Comparison of ENCODE assay signal across 9 cellular contexts in the genomic region with DNA sequence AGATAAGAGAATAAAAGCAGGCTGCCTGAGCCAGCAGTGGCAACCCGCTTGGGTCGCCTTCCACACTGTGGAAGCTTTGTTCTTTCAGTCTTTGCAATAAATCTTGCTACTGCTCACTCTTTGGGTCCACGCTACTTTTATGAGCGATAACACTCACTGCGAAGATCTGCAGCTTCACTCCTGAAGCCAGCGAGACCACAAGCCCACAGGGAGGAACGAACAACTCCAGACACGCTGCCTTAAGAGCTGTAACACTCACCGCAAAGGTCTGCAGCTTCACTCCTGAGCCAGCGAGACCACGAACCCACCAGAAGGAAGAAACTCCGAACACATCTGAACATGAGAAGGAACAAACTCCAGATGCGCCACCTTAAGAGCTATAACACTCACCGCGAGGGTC. TPM values are rescaled to one million over a fixed set of nuclear protein-coding genes. Genes with fewer than 3 reads are reported as not detected.
"Had no signal": no experiment of that assay in that cellular context is flagged by ENCODE, and none has a peak within 500 bp of the region (broad histone marks: within the 10 kb centered on the region; RNA-seq: fewer than 3 reads in every experiment).

No MANE protein-coding gene starts in this region.

RNA-seq across cellular contexts. Expression of a gene that starts 7.5 kb away (rescaled TPM):
- total RNA-seq: activated CD4-positive, alpha-beta memory T cell treated with anti-CD3 and anti-CD28 coated beads, Interleukin-2, amount 10 ng/mL, durations not matched to agents 7 days and 5 days; activated CD4-positive, alpha-beta T cell treated with anti-CD3 and anti-CD28 coated beads, Interleukin-2, amount 10 ng/mL, durations not matched to agents 7 days and 5 days; activated CD8-positive, alpha-beta memory T cell treated with anti-CD3 and anti-CD28 coated beads for 36 hours; activated CD8-positive, alpha-beta memory T cell treated with anti-CD3 and anti-CD28 coated beads, Interleukin-2, amount 10 ng/mL, durations not matched to agents 7 days and 5 days; activated T-cell treated with anti-CD3 and anti-CD28 coated beads, Interleukin-2, amount 50 U/mL, for 72 hours; astrocyte; bronchial epithelial cell; epithelial cell of proximal tubule; T-helper 1 cell treated with Interleukin-12 subunit alpha and Interleukin-12 subunit beta and Interleukin-4 antibody, amounts not matched to agents 30 ng/mL and 1 ng/mL, for 36 hours had no signal
